In genomic region chr14:50532502-50533313, GRCh38 we compare ENCODE assay signal across 8 cellular contexts. TPM values are rescaled to one million over a fixed set of nuclear protein-coding genes. Genes with fewer than 3 reads are reported as not detected.
A peak's percentile ranks its signal among the peaks of the same experiment; 100 is the strongest.
DNase-seq lines count a peak whose midpoint lies in the region; ATAC-seq and TF ChIP-seq lines count a peak whose summit lies in the region.

Gene MAP4K5 (minus strand): TSS chr14:50532569. CDS start chr14:50532049, 520 bp downstream.

- H3K4me1 Mint-ChIP-seq in mesothelial cell of epicardium, result peaks cover 37% of the 10 kb centered on the region

- peak within 1 kb of the TSS; percentile 97 for H3K27ac Mint-ChIP-seq in mesothelial cell of epicardium

- H3K4me3 Mint-ChIP-seq in mesothelial cell of epicardium, result peak within 1 kb of the TSS; percentile 91

- in situ Hi-C loops in endometrial microvascular endothelial cells (cut with HindIII; ENCODE audit: inconsistent ontology term, low pct_unique_long_range_greater_than_20kb, low sequenced_read_pairs), result no loop called here

- H3K36me3 Mint-ChIP-seq in mesothelial cell of epicardium, result peaks cover 1% of the 10 kb centered on the region

- H3K27me3 Mint-ChIP-seq in mesothelial cell of epicardium (ENCODE audit: low read depth), result peaks cover 2% of the 10 kb centered on the region

- DNase-seq in D341Med (ENCODE audit: low spot score) (peak; percentile 97), HUDEP-2 (lab: John Stamatoyannopoulos, UW; ENCODE audit: unreplicated experiment in 76 of 76) (peak in 74 of 76 experiments; percentile 8 to 90 (median 80)), NOMO-1 treated with DMSO at 0.1 percent for 48 hours (lab: John Stamatoyannopoulos, UW; ENCODE audit: unreplicated experiment) (peak; percentile 95), mesothelial cell of epicardium (ENCODE audit: low spot score in 2 of 2, unreplicated experiment in 2 of 2) (peak; percentile 87 to 92)
- DNase-seq in activated CD8-positive, alpha-beta memory T cell treated with anti-CD3 and anti-CD28 coated beads, Interleukin-2, amount 50 U/mL, for 24 hours (ENCODE audit: extremely low read depth), result peak; percentile 65
- DNase-seq in stimulated activated CD8-positive, alpha-beta memory T cell treated with anti-CD3 and anti-CD28 coated beads, Interleukin-15, amount 100 ng/mL, for 4 hours (ENCODE audit: low read depth in 2 of 2), result peak; percentile 80 to 84

- peak; percentile 92 for ATAC-seq in GM21381 (IDR thresholded peaks at IDR 0.05; ENCODE audit: unreplicated experiment)

- peak; percentile 63 for TF ChIP-seq CTCF in mesothelial cell of epicardium (IDR thresholded peaks at IDR 0.05; ENCODE audit: unreplicated experiment)

- peaks cover 10% of the 10 kb centered on the region for H3K9me3 Mint-ChIP-seq in mesothelial cell of epicardium

RNA-seq across cellular contexts. Expression of gene MAP4K5, which starts in this region (rescaled TPM):
- total RNA-seq in endometrial microvascular endothelial cells (ENCODE audit: inconsistent ontology term) (63.4 TPM), mesothelial cell of epicardium (80.9 to 95.4 TPM (median 94.5 TPM) in 3 replicates)

Comparison
In these comparisons a context has a peak if more than half of its experiments do, and no peak if none do; other contexts are left out.
1. Peak in every context shown above with its lines: DNase-seq and ATAC-seq.